ENCODE assay signal across 1 cellular context in the genomic region with DNA sequence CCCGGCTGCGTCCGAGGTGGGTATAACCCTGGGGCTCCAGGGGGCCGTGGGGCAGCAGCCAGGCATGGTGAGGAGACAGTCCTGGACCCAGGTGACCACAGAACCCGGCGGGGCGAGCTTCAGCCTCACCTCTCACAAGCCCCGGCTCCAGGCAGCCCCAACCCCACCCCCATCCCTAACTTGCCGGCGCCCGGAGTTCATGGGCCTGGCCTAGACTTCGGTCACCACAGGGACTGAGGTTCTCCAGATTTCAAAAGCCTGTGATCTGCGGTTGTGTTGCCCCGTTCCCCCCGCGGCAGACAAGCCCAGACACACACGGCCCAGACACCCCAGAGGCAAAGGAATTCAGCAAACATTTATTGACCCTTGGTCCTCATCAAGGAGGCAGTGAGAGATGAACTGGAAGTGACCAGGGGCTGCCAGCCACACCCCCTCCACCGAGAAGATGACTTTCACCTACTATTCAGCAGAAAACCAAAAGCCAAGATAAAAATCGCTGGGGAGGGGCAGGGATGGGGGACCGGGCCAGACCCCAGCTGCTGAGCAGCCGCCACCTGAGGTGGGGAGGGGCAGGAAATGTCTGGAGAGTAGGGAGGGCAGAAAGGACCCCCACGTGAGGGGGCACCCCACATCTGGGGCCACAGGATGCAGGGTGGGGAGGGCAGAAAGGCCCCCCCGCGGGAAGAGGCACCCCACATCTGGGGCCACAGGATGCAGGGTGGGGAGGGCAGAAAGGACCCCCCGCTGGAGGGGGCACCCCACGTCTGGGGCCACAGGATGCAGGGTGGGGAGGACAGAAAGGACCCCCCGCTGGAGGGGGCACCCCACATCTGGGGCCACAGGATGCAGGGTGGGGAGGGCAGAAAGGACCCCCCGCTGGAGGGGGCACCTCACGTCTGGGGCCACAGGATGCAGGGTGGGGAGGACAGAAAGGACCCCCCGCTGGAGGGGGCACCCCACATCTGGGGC.
TF ChIP-seq lines count a peak whose summit lies in the region.

No MANE protein-coding gene starts in this region.

TF ChIP-seq in HepG2, 621 proteins besides CTCF, POLR2A, EP300 and RAD21 (continues in another document):
- TF ChIP-seq, protein P1, sequence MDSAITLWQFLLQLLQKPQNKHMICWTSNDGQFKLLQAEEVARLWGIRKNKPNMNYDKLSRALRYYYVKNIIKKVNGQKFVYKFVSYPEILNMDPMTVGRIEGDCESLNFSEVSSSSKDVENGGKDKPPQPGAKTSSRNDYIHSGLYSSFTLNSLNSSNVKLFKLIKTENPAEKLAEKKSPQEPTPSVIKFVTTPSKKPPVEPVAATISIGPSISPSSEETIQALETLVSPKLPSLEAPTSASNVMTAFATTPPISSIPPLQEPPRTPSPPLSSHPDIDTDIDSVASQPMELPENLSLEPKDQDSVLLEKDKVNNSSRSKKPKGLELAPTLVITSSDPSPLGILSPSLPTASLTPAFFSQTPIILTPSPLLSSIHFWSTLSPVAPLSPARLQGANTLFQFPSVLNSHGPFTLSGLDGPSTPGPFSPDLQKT (CRISPR knock-in tag; IDR thresholded peaks at IDR 0.05; ENCODE audit: borderline replicate concordance) = no peak
- no peak for TF ChIP-seq CCAR2 (optimal IDR thresholded peaks at IDR 0.05; ENCODE audit: low read depth, low read length)
- TF ChIP-seq, protein P2, sequence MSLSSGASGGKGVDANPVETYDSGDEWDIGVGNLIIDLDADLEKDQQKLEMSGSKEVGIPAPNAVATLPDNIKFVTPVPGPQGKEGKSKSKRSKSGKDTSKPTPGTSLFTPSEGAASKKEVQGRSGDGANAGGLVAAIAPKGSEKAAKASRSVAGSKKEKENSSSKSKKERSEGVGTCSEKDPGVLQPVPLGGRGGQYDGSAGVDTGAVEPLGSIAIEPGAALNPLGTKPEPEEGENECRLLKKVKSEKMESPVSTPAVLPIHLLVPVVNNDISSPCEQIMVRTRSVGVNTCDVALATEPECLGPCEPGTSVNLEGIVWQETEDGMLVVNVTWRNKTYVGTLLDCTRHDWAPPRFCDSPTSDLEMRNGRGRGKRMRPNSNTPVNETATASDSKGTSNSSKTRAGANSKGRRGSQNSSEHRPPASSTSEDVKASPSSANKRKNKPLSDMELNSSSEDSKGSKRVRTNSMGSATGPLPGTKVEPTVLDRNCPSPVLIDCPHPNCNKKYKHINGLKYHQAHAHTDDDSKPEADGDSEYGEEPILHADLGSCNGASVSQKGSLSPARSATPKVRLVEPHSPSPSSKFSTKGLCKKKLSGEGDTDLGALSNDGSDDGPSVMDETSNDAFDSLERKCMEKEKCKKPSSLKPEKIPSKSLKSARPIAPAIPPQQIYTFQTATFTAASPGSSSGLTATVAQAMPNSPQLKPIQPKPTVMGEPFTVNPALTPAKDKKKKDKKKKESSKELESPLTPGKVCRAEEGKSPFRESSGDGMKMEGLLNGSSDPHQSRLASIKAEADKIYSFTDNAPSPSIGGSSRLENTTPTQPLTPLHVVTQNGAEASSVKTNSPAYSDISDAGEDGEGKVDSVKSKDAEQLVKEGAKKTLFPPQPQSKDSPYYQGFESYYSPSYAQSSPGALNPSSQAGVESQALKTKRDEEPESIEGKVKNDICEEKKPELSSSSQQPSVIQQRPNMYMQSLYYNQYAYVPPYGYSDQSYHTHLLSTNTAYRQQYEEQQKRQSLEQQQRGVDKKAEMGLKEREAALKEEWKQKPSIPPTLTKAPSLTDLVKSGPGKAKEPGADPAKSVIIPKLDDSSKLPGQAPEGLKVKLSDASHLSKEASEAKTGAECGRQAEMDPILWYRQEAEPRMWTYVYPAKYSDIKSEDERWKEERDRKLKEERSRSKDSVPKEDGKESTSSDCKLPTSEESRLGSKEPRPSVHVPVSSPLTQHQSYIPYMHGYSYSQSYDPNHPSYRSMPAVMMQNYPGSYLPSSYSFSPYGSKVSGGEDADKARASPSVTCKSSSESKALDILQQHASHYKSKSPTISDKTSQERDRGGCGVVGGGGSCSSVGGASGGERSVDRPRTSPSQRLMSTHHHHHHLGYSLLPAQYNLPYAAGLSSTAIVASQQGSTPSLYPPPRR (CRISPR knock-in tag; IDR thresholded peaks at IDR 0.05; ENCODE audit: borderline replicate concordance) = peak; percentile 45; the same call in 1 of the 2 replicates
- TF ChIP-seq, protein P3, sequence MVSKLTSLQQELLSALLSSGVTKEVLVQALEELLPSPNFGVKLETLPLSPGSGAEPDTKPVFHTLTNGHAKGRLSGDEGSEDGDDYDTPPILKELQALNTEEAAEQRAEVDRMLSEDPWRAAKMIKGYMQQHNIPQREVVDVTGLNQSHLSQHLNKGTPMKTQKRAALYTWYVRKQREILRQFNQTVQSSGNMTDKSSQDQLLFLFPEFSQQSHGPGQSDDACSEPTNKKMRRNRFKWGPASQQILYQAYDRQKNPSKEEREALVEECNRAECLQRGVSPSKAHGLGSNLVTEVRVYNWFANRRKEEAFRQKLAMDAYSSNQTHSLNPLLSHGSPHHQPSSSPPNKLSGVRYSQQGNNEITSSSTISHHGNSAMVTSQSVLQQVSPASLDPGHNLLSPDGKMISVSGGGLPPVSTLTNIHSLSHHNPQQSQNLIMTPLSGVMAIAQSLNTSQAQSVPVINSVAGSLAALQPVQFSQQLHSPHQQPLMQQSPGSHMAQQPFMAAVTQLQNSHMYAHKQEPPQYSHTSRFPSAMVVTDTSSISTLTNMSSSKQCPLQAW (CRISPR knock-in tag; IDR thresholded peaks at IDR 0.05) = peak; percentile 44; the same call in 1 of the 2 replicates
- no peak for TF ChIP-seq SRSF4 (IDR thresholded peaks at IDR 0.05; ENCODE audit: low read depth, low read length, poor library complexity, severe bottlenecking)
- TF ChIP-seq ZNF720 (CRISPR knock-in tag; IDR thresholded peaks at IDR 0.05) = no peak
- no peak for TF ChIP-seq CBX1 (IDR thresholded peaks at IDR 0.05; ENCODE audit: low read depth)
- peak; percentile 38; the same call in 1 of the 2 replicates for TF ChIP-seq NCOA2 (CRISPR knock-in tag; IDR thresholded peaks at IDR 0.05)
- TF ChIP-seq, protein P4, sequence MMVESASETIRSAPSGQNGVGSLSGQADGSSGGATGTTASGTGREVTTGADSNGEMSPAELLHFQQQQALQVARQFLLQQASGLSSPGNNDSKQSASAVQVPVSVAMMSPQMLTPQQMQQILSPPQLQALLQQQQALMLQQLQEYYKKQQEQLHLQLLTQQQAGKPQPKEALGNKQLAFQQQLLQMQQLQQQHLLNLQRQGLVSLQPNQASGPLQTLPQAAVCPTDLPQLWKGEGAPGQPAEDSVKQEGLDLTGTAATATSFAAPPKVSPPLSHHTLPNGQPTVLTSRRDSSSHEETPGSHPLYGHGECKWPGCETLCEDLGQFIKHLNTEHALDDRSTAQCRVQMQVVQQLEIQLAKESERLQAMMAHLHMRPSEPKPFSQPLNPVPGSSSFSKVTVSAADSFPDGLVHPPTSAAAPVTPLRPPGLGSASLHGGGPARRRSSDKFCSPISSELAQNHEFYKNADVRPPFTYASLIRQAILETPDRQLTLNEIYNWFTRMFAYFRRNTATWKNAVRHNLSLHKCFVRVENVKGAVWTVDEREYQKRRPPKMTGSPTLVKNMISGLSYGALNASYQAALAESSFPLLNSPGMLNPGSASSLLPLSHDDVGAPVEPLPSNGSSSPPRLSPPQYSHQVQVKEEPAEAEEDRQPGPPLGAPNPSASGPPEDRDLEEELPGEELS (CRISPR knock-in tag; IDR thresholded peaks at IDR 0.05) = peak; percentile 69; the same call in 1 of the 2 replicates
- no peak for TF ChIP-seq LCORL (IDR thresholded peaks at IDR 0.05)
- TF ChIP-seq LCORL (CRISPR knock-in tag; IDR thresholded peaks at IDR 0.05) = peak; percentile 56; the same call in 1 of the 2 replicates
- TF ChIP-seq, protein P5, sequence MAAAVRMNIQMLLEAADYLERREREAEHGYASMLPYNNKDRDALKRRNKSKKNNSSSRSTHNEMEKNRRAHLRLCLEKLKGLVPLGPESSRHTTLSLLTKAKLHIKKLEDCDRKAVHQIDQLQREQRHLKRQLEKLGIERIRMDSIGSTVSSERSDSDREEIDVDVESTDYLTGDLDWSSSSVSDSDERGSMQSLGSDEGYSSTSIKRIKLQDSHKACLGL (CRISPR knock-in tag; IDR thresholded peaks at IDR 0.05) = no peak
- TF ChIP-seq, protein P6, sequence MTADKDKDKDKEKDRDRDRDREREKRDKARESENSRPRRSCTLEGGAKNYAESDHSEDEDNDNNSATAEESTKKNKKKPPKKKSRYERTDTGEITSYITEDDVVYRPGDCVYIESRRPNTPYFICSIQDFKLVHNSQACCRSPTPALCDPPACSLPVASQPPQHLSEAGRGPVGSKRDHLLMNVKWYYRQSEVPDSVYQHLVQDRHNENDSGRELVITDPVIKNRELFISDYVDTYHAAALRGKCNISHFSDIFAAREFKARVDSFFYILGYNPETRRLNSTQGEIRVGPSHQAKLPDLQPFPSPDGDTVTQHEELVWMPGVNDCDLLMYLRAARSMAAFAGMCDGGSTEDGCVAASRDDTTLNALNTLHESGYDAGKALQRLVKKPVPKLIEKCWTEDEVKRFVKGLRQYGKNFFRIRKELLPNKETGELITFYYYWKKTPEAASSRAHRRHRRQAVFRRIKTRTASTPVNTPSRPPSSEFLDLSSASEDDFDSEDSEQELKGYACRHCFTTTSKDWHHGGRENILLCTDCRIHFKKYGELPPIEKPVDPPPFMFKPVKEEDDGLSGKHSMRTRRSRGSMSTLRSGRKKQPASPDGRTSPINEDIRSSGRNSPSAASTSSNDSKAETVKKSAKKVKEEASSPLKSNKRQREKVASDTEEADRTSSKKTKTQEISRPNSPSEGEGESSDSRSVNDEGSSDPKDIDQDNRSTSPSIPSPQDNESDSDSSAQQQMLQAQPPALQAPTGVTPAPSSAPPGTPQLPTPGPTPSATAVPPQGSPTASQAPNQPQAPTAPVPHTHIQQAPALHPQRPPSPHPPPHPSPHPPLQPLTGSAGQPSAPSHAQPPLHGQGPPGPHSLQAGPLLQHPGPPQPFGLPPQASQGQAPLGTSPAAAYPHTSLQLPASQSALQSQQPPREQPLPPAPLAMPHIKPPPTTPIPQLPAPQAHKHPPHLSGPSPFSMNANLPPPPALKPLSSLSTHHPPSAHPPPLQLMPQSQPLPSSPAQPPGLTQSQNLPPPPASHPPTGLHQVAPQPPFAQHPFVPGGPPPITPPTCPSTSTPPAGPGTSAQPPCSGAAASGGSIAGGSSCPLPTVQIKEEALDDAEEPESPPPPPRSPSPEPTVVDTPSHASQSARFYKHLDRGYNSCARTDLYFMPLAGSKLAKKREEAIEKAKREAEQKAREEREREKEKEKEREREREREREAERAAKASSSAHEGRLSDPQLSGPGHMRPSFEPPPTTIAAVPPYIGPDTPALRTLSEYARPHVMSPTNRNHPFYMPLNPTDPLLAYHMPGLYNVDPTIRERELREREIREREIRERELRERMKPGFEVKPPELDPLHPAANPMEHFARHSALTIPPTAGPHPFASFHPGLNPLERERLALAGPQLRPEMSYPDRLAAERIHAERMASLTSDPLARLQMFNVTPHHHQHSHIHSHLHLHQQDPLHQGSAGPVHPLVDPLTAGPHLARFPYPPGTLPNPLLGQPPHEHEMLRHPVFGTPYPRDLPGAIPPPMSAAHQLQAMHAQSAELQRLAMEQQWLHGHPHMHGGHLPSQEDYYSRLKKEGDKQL (CRISPR knock-in tag; IDR thresholded peaks at IDR 0.05; ENCODE audit: low read depth) = no peak
- 0 out of 2 replicates have a peak, but pooled peaks have one; percentile 25 for TF ChIP-seq ZSCAN29 (CRISPR knock-in tag; conservative IDR thresholded peaks at IDR 0.05)
- TF ChIP-seq ZNF746 (CRISPR knock-in tag; IDR thresholded peaks at IDR 0.05) = peak; percentile 54; the same call in 1 of the 2 replicates
- TF ChIP-seq AGO2 (optimal IDR thresholded peaks at IDR 0.05; ENCODE audit: low read depth, low read length) = peak; percentile 49
- TF ChIP-seq ZNF3 (CRISPR knock-in tag; IDR thresholded peaks at IDR 0.05) = no peak
- TF ChIP-seq SAP130 (CRISPR knock-in tag; IDR thresholded peaks at IDR 0.05; ENCODE audit: low read depth) = peak; percentile 52
- TF ChIP-seq HIVEP1 (CRISPR knock-in tag; IDR thresholded peaks at IDR 0.05) = peak; percentile 63
- TF ChIP-seq ZNF761 (CRISPR knock-in tag; conservative IDR thresholded peaks at IDR 0.05) = no peak
- TF ChIP-seq ZBTB7B (CRISPR knock-in tag; IDR thresholded peaks at IDR 0.05) = peak; percentile 58; the same call in 1 of the 2 replicates
- TF ChIP-seq, protein P7, sequence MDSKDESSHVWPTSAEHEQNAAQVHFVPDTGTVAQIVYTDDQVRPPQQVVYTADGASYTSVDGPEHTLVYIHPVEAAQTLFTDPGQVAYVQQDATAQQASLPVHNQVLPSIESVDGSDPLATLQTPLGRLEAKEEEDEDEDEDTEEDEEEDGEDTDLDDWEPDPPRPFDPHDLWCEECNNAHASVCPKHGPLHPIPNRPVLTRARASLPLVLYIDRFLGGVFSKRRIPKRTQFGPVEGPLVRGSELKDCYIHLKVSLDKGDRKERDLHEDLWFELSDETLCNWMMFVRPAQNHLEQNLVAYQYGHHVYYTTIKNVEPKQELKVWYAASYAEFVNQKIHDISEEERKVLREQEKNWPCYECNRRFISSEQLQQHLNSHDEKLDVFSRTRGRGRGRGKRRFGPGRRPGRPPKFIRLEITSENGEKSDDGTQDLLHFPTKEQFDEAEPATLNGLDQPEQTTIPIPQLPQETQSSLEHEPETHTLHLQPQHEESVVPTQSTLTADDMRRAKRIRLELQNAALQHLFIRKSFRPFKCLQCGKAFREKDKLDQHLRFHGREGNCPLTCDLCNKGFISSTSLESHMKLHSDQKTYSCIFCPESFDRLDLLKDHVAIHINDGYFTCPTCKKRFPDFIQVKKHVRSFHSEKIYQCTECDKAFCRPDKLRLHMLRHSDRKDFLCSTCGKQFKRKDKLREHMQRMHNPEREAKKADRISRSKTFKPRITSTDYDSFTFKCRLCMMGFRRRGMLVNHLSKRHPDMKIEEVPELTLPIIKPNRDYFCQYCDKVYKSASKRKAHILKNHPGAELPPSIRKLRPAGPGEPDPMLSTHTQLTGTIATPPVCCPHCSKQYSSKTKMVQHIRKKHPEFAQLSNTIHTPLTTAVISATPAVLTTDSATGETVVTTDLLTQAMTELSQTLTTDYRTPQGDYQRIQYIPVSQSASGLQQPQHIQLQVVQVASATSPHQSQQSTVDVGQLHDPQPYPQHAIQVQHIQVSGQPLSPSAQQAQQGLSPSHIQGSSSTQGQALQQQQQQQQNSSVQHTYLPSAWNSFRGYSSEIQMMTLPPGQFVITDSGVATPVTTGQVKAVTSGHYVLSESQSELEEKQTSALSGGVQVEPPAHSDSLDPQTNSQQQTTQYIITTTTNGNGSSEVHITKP (CRISPR knock-in tag; IDR thresholded peaks at IDR 0.05; ENCODE audit: low read depth) = no peak
- peak; percentile 38; the same call in 1 of the 2 replicates for TF ChIP-seq CREM (IDR thresholded peaks at IDR 0.05)
- TF ChIP-seq CREM (CRISPR knock-in tag; IDR thresholded peaks at IDR 0.05) = no peak
- no peak for TF ChIP-seq ZSCAN20 (CRISPR knock-in tag; IDR thresholded peaks at IDR 0.05; ENCODE audit: borderline replicate concordance)
- peak; percentile 35; the same call in 1 of the 2 replicates for TF ChIP-seq TBX2 (CRISPR knock-in tag; IDR thresholded peaks at IDR 0.05; ENCODE audit: borderline replicate concordance)
- TF ChIP-seq, protein P8, sequence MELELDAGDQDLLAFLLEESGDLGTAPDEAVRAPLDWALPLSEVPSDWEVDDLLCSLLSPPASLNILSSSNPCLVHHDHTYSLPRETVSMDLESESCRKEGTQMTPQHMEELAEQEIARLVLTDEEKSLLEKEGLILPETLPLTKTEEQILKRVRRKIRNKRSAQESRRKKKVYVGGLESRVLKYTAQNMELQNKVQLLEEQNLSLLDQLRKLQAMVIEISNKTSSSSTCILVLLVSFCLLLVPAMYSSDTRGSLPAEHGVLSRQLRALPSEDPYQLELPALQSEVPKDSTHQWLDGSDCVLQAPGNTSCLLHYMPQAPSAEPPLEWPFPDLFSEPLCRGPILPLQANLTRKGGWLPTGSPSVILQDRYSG (CRISPR knock-in tag; IDR thresholded peaks at IDR 0.05) = no peak
- no peak for TF ChIP-seq SRF (IDR thresholded peaks at IDR 0.05; ENCODE audit: low read depth, low read length)
- TF ChIP-seq ZFY (CRISPR knock-in tag; IDR thresholded peaks at IDR 0.05) = peak; percentile 50; the same call in 1 of the 2 replicates
- TF ChIP-seq NFKB2 (CRISPR knock-in tag; IDR thresholded peaks at IDR 0.05; ENCODE audit: borderline replicate concordance) = no peak
- TF ChIP-seq DPF2 (CRISPR knock-in tag; IDR thresholded peaks at IDR 0.05; ENCODE audit: borderline replicate concordance, low read depth) = 0 out of 2 replicates have a peak, but pooled peaks have one; percentile 20
- TF ChIP-seq AGO1 (IDR thresholded peaks at IDR 0.05; ENCODE audit: low read depth, low read length, poor library complexity, severe bottlenecking) = peak; percentile 62
